9 cellular contexts compared by ENCODE assay signal in genomic region chr16:586645-587590, GRCh38. TPM values are rescaled to one million over a fixed set of nuclear protein-coding genes. Genes with fewer than 3 reads are reported as not detected.
A peak's percentile ranks its signal among the peaks of the same experiment; 100 is the strongest.
DNase-seq lines count a peak whose midpoint lies in the region; ATAC-seq and TF ChIP-seq lines count a peak whose summit lies in the region.
"Had no signal": no experiment of that assay in that cellular context is flagged by ENCODE, and none has a peak within 500 bp of the region (broad histone marks: within the 10 kb centered on the region; RNA-seq: fewer than 3 reads in every experiment).

No MANE protein-coding gene starts in this region.

- peaks cover 38% of the 10 kb centered on the region for H3K27me3 ChIP-seq in NT2/D1 (ENCODE audit: insufficient read depth, insufficient read length)
- no peaks in the 10 kb centered on the region for H3K27me3 ChIP-seq in ovary

- TF ChIP-seq CTCF in GM12864 (IDR thresholded peaks at IDR 0.05; ENCODE audit: low read depth, low read length, missing control alignments) (no peak), ovary (IDR thresholded peaks at IDR 0.05) (no peak)

- DNase-seq in GM12864 (ENCODE audit: low read depth), result no peak
- no peak for DNase-seq in NT2/D1 (ENCODE audit: low read depth, low spot score)
- DNase-seq in ovary, result peak in 3 of 5 donors; percentile 59 to 69 (median 65)
- no peak for DNase-seq in NCI-H2171 (lab: John Stamatoyannopoulos, UW)
- DNase-seq in ureter (ENCODE audit: low spot score), result no peak
- DNase-seq: NCI-H2029 had no signal

- H3K36me3 Mint-ChIP-seq in dendritic cell treated with granulocyte-macrophage colony-stimulating factor and Interleukin-4, amounts not matched to agents 40 ng/mL and 50 ng/mL, for 4 days (ENCODE audit: low read depth), result peaks cover 36% of the 10 kb centered on the region

- H3K27ac ChIP-seq in ovary, result no peak overlapping the region

- peak overlapping the region; percentile 37 for H3K4me3 Mint-ChIP-seq in dendritic cell treated with granulocyte-macrophage colony-stimulating factor and Interleukin-4, amounts not matched to agents 40 ng/mL and 50 ng/mL, for 4 days

- H3K27ac Mint-ChIP-seq in dendritic cell treated with granulocyte-macrophage colony-stimulating factor and Interleukin-4, amounts not matched to agents 40 ng/mL and 50 ng/mL, for 4 days, result peak overlapping the region; percentile 35

- H3K9me3 Mint-ChIP-seq in dendritic cell treated with granulocyte-macrophage colony-stimulating factor and Interleukin-4, amounts not matched to agents 40 ng/mL and 50 ng/mL, for 4 days, result no peaks in the 10 kb centered on the region

- peaks cover 32% of the 10 kb centered on the region for H3K4me1 Mint-ChIP-seq in dendritic cell treated with granulocyte-macrophage colony-stimulating factor and Interleukin-4, amounts not matched to agents 40 ng/mL and 50 ng/mL, for 4 days (ENCODE audit: low read depth)

- peak overlapping the region; percentile 82 for H3K4me3 ChIP-seq in GM12864 (ENCODE audit: low read depth, low read length)
- H3K4me3 ChIP-seq in NT2/D1 (ENCODE audit: insufficient read length, low read depth), result no peak overlapping the region
- no peak overlapping the region for H3K4me3 ChIP-seq in ovary
- H3K4me3 ChIP-seq: mucosa of descending colon had no signal

- peaks cover 14% of the 10 kb centered on the region for H3K36me3 ChIP-seq in NT2/D1 (ENCODE audit: insufficient read depth, insufficient read length, low read length)
- no peaks in the 10 kb centered on the region for H3K36me3 ChIP-seq in ovary

- H3K9me3 ChIP-seq in NT2/D1 (ENCODE audit: insufficient read depth, low read length) (no peaks in the 10 kb centered on the region), ovary (no peaks in the 10 kb centered on the region)
- H3K9me3 ChIP-seq: mucosa of descending colon had no signal

- peak overlapping the region; percentile 56 for H3K9ac ChIP-seq in NT2/D1 (ENCODE audit: insufficient read length, low read depth)

- ATAC-seq in GM18873 (IDR thresholded peaks at IDR 0.05; ENCODE audit: low FRiP score, unreplicated experiment), result no peak
- ATAC-seq: mucosa of descending colon had no signal

- TF ChIP-seq EP300 in ovary (IDR thresholded peaks at IDR 0.05), result no peak

- TF ChIP-seq POLR2A in ovary (IDR thresholded peaks at IDR 0.05), result no peak

- WGBS in ovary, 3 donors, result 41 to 54% (median 52%) methylated on average over 14 of the region's 14 CpGs

- H3K4me1 ChIP-seq in NT2/D1 (ENCODE audit: insufficient read depth, insufficient read length) (peaks cover 21% of the 10 kb centered on the region), ovary (ENCODE audit: insufficient read depth) (peaks cover 13% of the 10 kb centered on the region)

- intact Hi-C loops in dendritic cell treated with granulocyte-macrophage colony-stimulating factor and Interleukin-4, amounts not matched to agents 40 ng/mL and 50 ng/mL, for 4 days (cut with micrococcal nuclease), result no loop called here
- intact Hi-C loops in ovary (cut with DNase I), result loop anchor here in 1 of 4 donors (5.0 kb wide), 1 partner anchor 70 kb away; no protein-coding TSS in a partner anchor

- peaks cover 17% of the 10 kb centered on the region for H3K27me3 Mint-ChIP-seq in dendritic cell treated with granulocyte-macrophage colony-stimulating factor and Interleukin-4, amounts not matched to agents 40 ng/mL and 50 ng/mL, for 4 days

RNA-seq across cellular contexts. Expression of gene RAB40C, which starts 2.9 kb away (rescaled TPM):
- total RNA-seq in ovary, result 10 to 100 TPM; 11.7 to 24.1 (median 21.4) TPM
- 10 to 100 TPM in 1 of 2 donors, 1 to 10 TPM in 1; 1.9 to 21.0 TPM for polyA plus RNA-seq in ovary
- 39.2 TPM for total RNA-seq in ureter

RNA-seq across cellular contexts. Expression of gene PIGQ, which starts 17.1 kb away (rescaled TPM):
- total RNA-seq in ovary, result 10 to 100 TPM; 24.1 to 47.7 (median 39.8) TPM
- polyA plus RNA-seq in ovary, result 10 to 100 TPM in 1 of 2 donors, 1 to 10 TPM in 1; 4.3 to 36.3 TPM
- 65.7 TPM for total RNA-seq in ureter

RNA-seq across cellular contexts. Expression of gene NHLRC4, which starts 20.1 kb away (rescaled TPM):
- 10 to 100 TPM in 1 of 7 donors, 1 to 10 TPM in 6; 3.2 to 15.4 (median 5.0) TPM for total RNA-seq in ovary
- 1 to 10 TPM in 1 of 2 donors, under 1 TPM in 1; 0.53 to 5.9 TPM for polyA plus RNA-seq in ovary
- 0.36 TPM for total RNA-seq in ureter

RNA-seq across cellular contexts. Expression of gene PRR35, which starts 26.7 kb away (rescaled TPM):
- not detected for total RNA-seq in ovary
- not detected for polyA plus RNA-seq in ovary
- not detected for total RNA-seq in ureter
- total RNA-seq: mucosa of descending colon had no signal

RNA-seq across cellular contexts. Expression of gene WFIKKN1, which starts 43.9 kb away (rescaled TPM):
- total RNA-seq in ovary, result 1 to 10 TPM in 5 of 7 donors, under 1 TPM in 2; 0.57 to 2.6 (median 1.3) TPM
- polyA plus RNA-seq in ovary, result under 1 TPM; 0.10 to 0.59 TPM
- total RNA-seq in ureter, result 0.65 TPM

Comparison
In these comparisons a context has a peak if more than half of its experiments do, and no peak if none do; other contexts are left out.
1. DNase-seq: peak in ovary (3 of 5); none in GM12864 (single experiment), NT2/D1 (single experiment), NCI-H2171 (single experiment) and ureter (single experiment).